Comparison of ENCODE assay signal across 16 cellular contexts in genomic region chr15:73838795-73839565, GRCh38. TPM values are rescaled to one million over a fixed set of nuclear protein-coding genes. Genes with fewer than 3 reads are reported as not detected.
DNase-seq lines count a peak whose midpoint lies in the region; ATAC-seq and TF ChIP-seq lines count a peak whose summit lies in the region.
"Had no signal": no experiment of that assay in that cellular context is flagged by ENCODE, and none has a peak within 500 bp of the region (broad histone marks: within the 10 kb centered on the region; RNA-seq: fewer than 3 reads in every experiment).

No MANE protein-coding gene starts in this region.

- H3K4me3 Mint-ChIP-seq in natural killer cell = no peak overlapping the region
- H3K4me3 Mint-ChIP-seq in T-helper 2 cell treated with Interferon-gamma antibody and Interleukin-4, amounts not matched to agents 5 μg/mL and 100 μg/mL, for 36 hours = no peak overlapping the region
- H3K4me3 Mint-ChIP-seq: activated naive CD8-positive, alpha-beta T cell treated with anti-CD3 and anti-CD28 coated beads for 36 hours; HFFc6 had no signal

- H4K20me1 ChIP-seq in MM.1S (ENCODE audit: insufficient read depth, low read length) = no peaks in the 10 kb centered on the region

- H4K91ac ChIP-seq in neuronal stem cell (ENCODE audit: low read depth, low read length, poor library complexity) = no peak overlapping the region

- no peaks in the 10 kb centered on the region for H3K79me2 ChIP-seq in MM.1S (ENCODE audit: low read length)

- H3K4me3 ChIP-seq in gastroesophageal sphincter = no peak overlapping the region
- H3K4me3 ChIP-seq in neuronal stem cell (ENCODE audit: low read length in 2 of 2) = no peak overlapping the region
- H3K4me3 ChIP-seq in MM.1S (ENCODE audit: low read length) = no peak overlapping the region
- H3K4me3 ChIP-seq: suprapubic skin had no signal

- H3F3A ChIP-seq in MM.1S (ENCODE audit: insufficient read depth, low read length) = no peaks in the 10 kb centered on the region

- H3K79me1 ChIP-seq in neuronal stem cell (ENCODE audit: low read depth, low read length) = no peaks in the 10 kb centered on the region

- H3K36me3 ChIP-seq in gastroesophageal sphincter (no peaks in the 10 kb centered on the region), neuronal stem cell (replicated peaks in 1 of 2; ENCODE audit: control insufficient read depth in 2 of 2, insufficient read depth in 2 of 2, low read length in 2 of 2) (no peaks in the 10 kb centered on the region), MM.1S (replicated peaks; ENCODE audit: insufficient read depth, low read length) (no peaks in the 10 kb centered on the region)
- H3K36me3 ChIP-seq: suprapubic skin had no signal

- H3K4me2 ChIP-seq in neuronal stem cell (ENCODE audit: insufficient read depth, low read length, poor library complexity, severe bottlenecking) (no peak overlapping the region), MM.1S (ENCODE audit: low read depth, low read length) (no peak overlapping the region)

- H3K9me2 ChIP-seq in MM.1S (replicated peaks; ENCODE audit: insufficient read depth, low read length) = no peaks in the 10 kb centered on the region

- peak; percentile 25 for DNase-seq in activated effector memory CD4-positive, alpha-beta T cell treated with anti-CD3 and anti-CD28 coated beads, Interleukin-2, amount 50 U/mL, for 16 hours
- no peak for DNase-seq in activated effector memory CD4-positive, alpha-beta T cell treated with Interleukin-2 at 50 U/mL for 16 hours
- no peak for DNase-seq in neuronal stem cell (ENCODE audit: low spot score)
- DNase-seq in natural killer cell = no peak
- no peak for DNase-seq in NCI-H1436 (lab: John Stamatoyannopoulos, UW)
- no peak for DNase-seq in T-helper 2 cell treated with Interferon-gamma antibody and Interleukin-4, amounts not matched to agents 5 μg/mL and 100 μg/mL, for 36 hours (ENCODE audit: low spot score)
- DNase-seq in MM.1S = no peak
- DNase-seq: activated naive CD8-positive, alpha-beta T cell treated with anti-CD3 and anti-CD28 coated beads for 36 hours; DMS153; HFFc6; Kasumi-1; T-helper 9 cell had no signal

- H3K27me3 ChIP-seq in gastroesophageal sphincter = peaks cover 30% of the 10 kb centered on the region
- H3K27me3 ChIP-seq in neuronal stem cell (ENCODE audit: control insufficient read depth in 3 of 3, insufficient read depth in 3 of 3, low read depth in 1 of 3, low read length in 3 of 3) = peaks cover 0 to 49% (median 0%) of the 10 kb centered on the region in 3 experiments
- H3K27me3 ChIP-seq in MM.1S (replicated peaks; ENCODE audit: insufficient read depth, low read length) = peaks cover 87% of the 10 kb centered on the region

- TF ChIP-seq CTCF in gastroesophageal sphincter (IDR thresholded peaks at IDR 0.05) = peak in 1 of 4 experiments; percentile 34
- no peak for TF ChIP-seq CTCF in natural killer cell (IDR thresholded peaks at IDR 0.05)
- no peak for TF ChIP-seq CTCF in MM.1S (IDR thresholded peaks at IDR 0.05; ENCODE audit: low read length)

- no peak overlapping the region for H2BK12ac ChIP-seq in neuronal stem cell (ENCODE audit: low read length)

- H3K18ac ChIP-seq in neuronal stem cell (ENCODE audit: low read length) = peak overlapping the region; percentile 29

- no peaks in the 10 kb centered on the region for H3K9me3 Mint-ChIP-seq in natural killer cell
- H3K9me3 Mint-ChIP-seq in T-helper 2 cell treated with Interferon-gamma antibody and Interleukin-4, amounts not matched to agents 5 μg/mL and 100 μg/mL, for 36 hours = no peaks in the 10 kb centered on the region
- H3K9me3 Mint-ChIP-seq: HFFc6 had no signal

- no peak overlapping the region for H3K9ac ChIP-seq in neuronal stem cell (ENCODE audit: low read depth, low read length, poor library complexity)
- no peak overlapping the region for H3K9ac ChIP-seq in MM.1S (ENCODE audit: low read length)

- ATAC-seq in gastroesophageal sphincter (peak; percentile 71), natural killer cell (no peak)

- no peak overlapping the region for H3K27ac Mint-ChIP-seq in natural killer cell
- H3K27ac Mint-ChIP-seq in T-helper 2 cell treated with Interferon-gamma antibody and Interleukin-4, amounts not matched to agents 5 μg/mL and 100 μg/mL, for 36 hours = no peak overlapping the region
- H3K27ac Mint-ChIP-seq: activated naive CD8-positive, alpha-beta T cell treated with anti-CD3 and anti-CD28 coated beads for 36 hours; HFFc6 had no signal

- H3K36me3 Mint-ChIP-seq in natural killer cell = no peaks in the 10 kb centered on the region
- no peaks in the 10 kb centered on the region for H3K36me3 Mint-ChIP-seq in T-helper 2 cell treated with Interferon-gamma antibody and Interleukin-4, amounts not matched to agents 5 μg/mL and 100 μg/mL, for 36 hours (ENCODE audit: low read depth)
- H3K36me3 Mint-ChIP-seq: activated naive CD8-positive, alpha-beta T cell treated with anti-CD3 and anti-CD28 coated beads for 36 hours had no signal

- H3K9me3 ChIP-seq in gastroesophageal sphincter (no peaks in the 10 kb centered on the region), neuronal stem cell (replicated peaks in 1 of 2; ENCODE audit: control insufficient read depth in 2 of 2, insufficient read depth in 1 of 2, low read depth in 1 of 2, low read length in 2 of 2) (no peaks in the 10 kb centered on the region), MM.1S (replicated peaks; ENCODE audit: insufficient read depth, low read length) (no peaks in the 10 kb centered on the region)
- H3K9me3 ChIP-seq: suprapubic skin had no signal

- peaks cover 20 to 39% of the 10 kb centered on the region in 2 donors for H3K27me3 Mint-ChIP-seq in natural killer cell (ENCODE audit: low read depth in 2 of 2)
- peaks cover 7% of the 10 kb centered on the region for H3K27me3 Mint-ChIP-seq in T-helper 2 cell treated with Interferon-gamma antibody and Interleukin-4, amounts not matched to agents 5 μg/mL and 100 μg/mL, for 36 hours (ENCODE audit: low read depth)

- no peak for TF ChIP-seq POLR2A in gastroesophageal sphincter (IDR thresholded peaks at IDR 0.05)

- H2BK5ac ChIP-seq in neuronal stem cell (ENCODE audit: low read length) = no peak overlapping the region

- no peak overlapping the region for H2BK120ac ChIP-seq in neuronal stem cell (ENCODE audit: low read depth, low read length)

- H3K14ac ChIP-seq in neuronal stem cell (ENCODE audit: low read length) = no peak overlapping the region

- H3K23ac ChIP-seq in neuronal stem cell (ENCODE audit: low read depth, low read length, poor library complexity) = no peak overlapping the region

- no peak overlapping the region for H2AK5ac ChIP-seq in neuronal stem cell (ENCODE audit: low read depth, low read length)

- H3K4me1 ChIP-seq in gastroesophageal sphincter (peaks cover 0 to 14% (median 7%) of the 10 kb centered on the region in 3 donors), neuronal stem cell (ENCODE audit: control insufficient read depth in 2 of 2, insufficient read depth in 1 of 2, low read depth in 1 of 2, low read length in 2 of 2) (no peaks in the 10 kb centered on the region), MM.1S (ENCODE audit: low read length) (no peaks in the 10 kb centered on the region)
- H3K4me1 ChIP-seq: suprapubic skin had no signal

- H4K8ac ChIP-seq in neuronal stem cell (ENCODE audit: low read depth, low read length) = no peak overlapping the region

- TF ChIP-seq EP300 in gastroesophageal sphincter (IDR thresholded peaks at IDR 0.05) = no peak

- 38 to 39% methylated on average over 3 to 8 of the region's 13 CpGs for WGBS in gastroesophageal sphincter (ENCODE audit: low coverage in 1 of 2), 2 donors
- WGBS in neuronal stem cell (ENCODE audit: extremely low coverage in 2 of 2, insufficient read length in 2 of 2, insufficient replicate concordance in 1 of 2), 2 donors = no CpG with 5 or more reads among the region's 13 CpGs

- H2BK15ac ChIP-seq in neuronal stem cell (ENCODE audit: low read length) = no peak overlapping the region

- H3K27ac ChIP-seq in gastroesophageal sphincter (no peak overlapping the region), neuronal stem cell (replicated peaks; ENCODE audit: low read length) (no peak overlapping the region), MM.1S (ENCODE audit: low read length) (no peak overlapping the region)
- H3K27ac ChIP-seq: suprapubic skin had no signal

- H3K4me1 Mint-ChIP-seq in natural killer cell = no peaks in the 10 kb centered on the region
- H3K4me1 Mint-ChIP-seq in T-helper 2 cell treated with Interferon-gamma antibody and Interleukin-4, amounts not matched to agents 5 μg/mL and 100 μg/mL, for 36 hours (ENCODE audit: low read depth) = no peaks in the 10 kb centered on the region
- H3K4me1 Mint-ChIP-seq: activated naive CD8-positive, alpha-beta T cell treated with anti-CD3 and anti-CD28 coated beads for 36 hours had no signal

- H3K4ac ChIP-seq in neuronal stem cell (ENCODE audit: low read length) = no peak overlapping the region

- intact Hi-C loops in natural killer cell (cut with micrococcal nuclease) = no loop called here

- no peak overlapping the region for H2AFZ ChIP-seq in neuronal stem cell (ENCODE audit: low read length)
- H2AFZ ChIP-seq in MM.1S (ENCODE audit: low read length) = no peak overlapping the region

RNA-seq across cellular contexts. Expression of gene TBC1D21, which starts 34.4 kb away (rescaled TPM):
- total RNA-seq in gastroesophageal sphincter = not detected
- not detected for polyA plus RNA-seq in neuronal stem cell (2013, experiment 1 of 2)
- not detected for polyA plus RNA-seq in neuronal stem cell (2013, experiment 2 of 2)
- not detected for total RNA-seq in natural killer cell
- total RNA-seq: activated naive CD8-positive, alpha-beta T cell treated with anti-CD3 and anti-CD28 coated beads for 36 hours; HFFc6; lung microvascular endothelial cell; pulmonary artery endothelial cell; suprapubic skin had no signal
